Comparison of ENCODE assay signal across 10 cellular contexts in genomic region chr2:23563673-23564617, GRCh38.
DNase-seq lines count a peak whose midpoint lies in the region; ATAC-seq, FAIRE-seq and TF ChIP-seq lines count a peak whose summit lies in the region.
"Had no signal": no experiment of that assay in that cellular context is flagged by ENCODE, and none has a peak within 500 bp of the region (broad histone marks: within the 10 kb centered on the region; RNA-seq: fewer than 3 reads in every experiment).

No MANE protein-coding gene starts in this region.

- H3K4me1 ChIP-seq in left ventricle myocardium inferior: peaks cover 35% of the 10 kb centered on the region
- H3K4me1 ChIP-seq in prostate gland (replicated peaks): peaks cover 6% of the 10 kb centered on the region
- no peaks in the 10 kb centered on the region for H3K4me1 ChIP-seq in PC-3 (ENCODE audit: insufficient read depth, low read length)

- no peak overlapping the region for H3K4me2 ChIP-seq in PC-3 (ENCODE audit: low read length)

- WGBS in prostate gland: 16% methylated on average over 23 of the region's 23 CpGs

- peak overlapping the region; percentile 70 for H3K27ac ChIP-seq in left ventricle myocardium inferior (replicated peaks)
- H3K27ac ChIP-seq in prostate gland: peak overlapping the region; percentile 78 to 80
- H3K27ac ChIP-seq in PC-3 (ENCODE audit: low read length): no peak overlapping the region

- FAIRE-seq in HTR-8/SVneo (lab: Jason Lieb, UNC): no peak
- FAIRE-seq: H54 had no signal

- H3K27me3 ChIP-seq in left ventricle myocardium inferior (ENCODE audit: low read depth) (no peaks in the 10 kb centered on the region), prostate gland (replicated peaks; ENCODE audit: insufficient read depth) (no peaks in the 10 kb centered on the region), PC-3 (ENCODE audit: low read length) (no peaks in the 10 kb centered on the region)

- no peak for TF ChIP-seq POLR2A in prostate gland (IDR thresholded peaks at IDR 0.05)

- POLR2A ChIA-PET in PC-3 (lab: Charles Lee; ENCODE audit: unreplicated experiment): no interaction called here

- peak; percentile 76 for DNase-seq in ELF-1 (ENCODE audit: low read depth, low spot score)
- peak; percentile 76 for DNase-seq in astrocyte of the cerebellum (ENCODE audit: low read depth)
- peak; percentile 57 for DNase-seq in left ventricle myocardium inferior
- peak; percentile 91 for DNase-seq in prostate gland (ENCODE audit: low spot score)
- DNase-seq in HTR-8/SVneo (ENCODE audit: insufficient read length, low spot score): no peak
- DNase-seq in PC-3: no peak
- DNase-seq: activated CD8-positive, alpha-beta memory T cell treated with anti-CD3 and anti-CD28 coated beads for 24 hours had no signal

- no peaks in the 10 kb centered on the region for H3K9me3 ChIP-seq in left ventricle myocardium inferior (replicated peaks)
- no peaks in the 10 kb centered on the region for H3K9me3 ChIP-seq in prostate gland
- no peaks in the 10 kb centered on the region for H3K9me3 ChIP-seq in PC-3 (ENCODE audit: low read length)

- H4K20me1 ChIP-seq in PC-3 (ENCODE audit: low read length): no peaks in the 10 kb centered on the region

- no peaks in the 10 kb centered on the region for H3K36me3 ChIP-seq in left ventricle myocardium inferior
- H3K36me3 ChIP-seq in prostate gland: no peaks in the 10 kb centered on the region
- no peaks in the 10 kb centered on the region for H3K36me3 ChIP-seq in PC-3 (ENCODE audit: low read depth, low read length)

- intact Hi-C loops in left ventricle myocardium inferior (cut with micrococcal nuclease): no loop called here
- intact Hi-C loops in prostate gland (cut with DNase I): loop anchor here (5.0 kb wide), 1 partner anchor 42 kb away; no protein-coding TSS in a partner anchor
- intact Hi-C loops in PC-3 (cut with micrococcal nuclease): no loop called here

- H2AFZ ChIP-seq in PC-3 (ENCODE audit: low read length): no peak overlapping the region

- in situ Hi-C loops in astrocyte of the cerebellum (cut with HindIII; ENCODE audit: low sequenced_read_pairs): no loop called here

- CTCF ChIA-PET in PC-3 (lab: Charles Lee): no interaction called here

- H3F3A ChIP-seq in PC-3 (ENCODE audit: low read length, unreplicated experiment): no peaks in the 10 kb centered on the region

- TF ChIP-seq CTCF in astrocyte of the cerebellum (IDR thresholded peaks at IDR 0.05; ENCODE audit: low read depth, low read length, missing control alignments) (peak; percentile 41), left ventricle myocardium inferior (IDR thresholded peaks at IDR 0.05; ENCODE audit: borderline replicate concordance) (no peak), prostate gland (IDR thresholded peaks at IDR 0.05) (peak in 1 of 4 experiments; percentile 5), PC-3 (conservative IDR thresholded peaks at IDR 0.05; ENCODE audit: low read depth, low read length) (no peak)

- BruUV-seq in PC-3 (replicated peaks; lab: Mats Ljungman, UMichigan): no TSS peak

- no peak for ATAC-seq in GM18517 (IDR thresholded peaks at IDR 0.05; ENCODE audit: unreplicated experiment)
- no peak for ATAC-seq in PC-3
- no peak for ATAC-seq in GM18861 (IDR thresholded peaks at IDR 0.05; ENCODE audit: unreplicated experiment)

- no peaks in the 10 kb centered on the region for H3K79me2 ChIP-seq in PC-3 (ENCODE audit: low read length)

- H3K4me3 ChIP-seq in astrocyte of the cerebellum (ENCODE audit: low read depth, low read length): no peak overlapping the region
- no peak overlapping the region for H3K4me3 ChIP-seq in left ventricle myocardium inferior
- H3K4me3 ChIP-seq in prostate gland: no peak overlapping the region
- no peak overlapping the region for H3K4me3 ChIP-seq in PC-3 (ENCODE audit: low read length)

- H3K9me2 ChIP-seq in PC-3 (replicated peaks; ENCODE audit: low read length): no peaks in the 10 kb centered on the region

- H3K9ac ChIP-seq in PC-3 (ENCODE audit: low read length): no peak overlapping the region

Comparison
In these comparisons a context has a peak if more than half of its experiments do, and no peak if none do; other contexts are left out.
1. DNase-seq: peak in ELF-1 (single experiment), astrocyte of the cerebellum (single experiment), left ventricle myocardium inferior (single experiment) and prostate gland (single experiment); none in HTR-8/SVneo (single experiment) and PC-3 (single experiment).